ENCODE assay signal across 16 cellular contexts in the genomic region with DNA sequence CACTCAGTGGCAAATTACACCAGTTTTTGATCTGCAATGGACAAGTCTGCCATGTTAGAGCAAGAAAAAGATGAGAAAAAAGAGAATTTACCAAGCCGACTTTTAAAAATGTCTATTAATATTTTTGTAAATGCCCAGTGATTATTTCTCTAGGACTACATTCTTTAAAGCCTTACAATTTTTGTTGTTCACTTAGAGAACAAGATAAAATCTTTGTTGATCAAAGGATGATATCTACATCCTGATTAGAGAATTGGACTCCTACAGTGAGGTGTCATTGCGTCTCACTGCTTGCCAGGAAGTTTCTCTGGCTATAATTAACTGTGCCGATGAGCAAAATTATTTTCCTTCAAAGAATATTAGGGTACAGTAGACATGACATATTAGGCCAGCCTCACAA.
"Had no signal": no experiment of that assay in that cellular context is flagged by ENCODE, and none has a peak within 500 bp of the region (broad histone marks: within the 10 kb centered on the region; RNA-seq: fewer than 3 reads in every experiment).

No MANE protein-coding gene starts in this region.

- H3K27ac Mint-ChIP-seq: activated CD4-positive, alpha-beta memory T cell treated with anti-CD3 and anti-CD28 coated beads for 36 hours; activated CD4-positive, alpha-beta T cell treated with anti-CD3 and anti-CD28 coated beads for 36 hours; activated naive CD8-positive, alpha-beta T cell; brain; stimulated activated memory B cell treated with anti-CD40 and anti-IgM and Interleukin-4, amounts not matched to agents 10 μg/mL and 1 μg/mL and 100 μg/mL, for 72 hours had no signal

- H3K4me3 Mint-ChIP-seq: activated CD4-positive, alpha-beta memory T cell treated with anti-CD3 and anti-CD28 coated beads for 36 hours; activated CD4-positive, alpha-beta T cell treated with anti-CD3 and anti-CD28 coated beads for 36 hours; activated naive CD8-positive, alpha-beta T cell; activated T-cell treated with anti-CD3 and anti-CD28 coated beads, Interleukin-2, amount 50 U/mL, for 4 hours; naive thymus-derived CD8-positive, alpha-beta T cell; stimulated activated memory B cell treated with anti-CD40 and anti-IgM and Interleukin-4, amounts not matched to agents 10 μg/mL and 1 μg/mL and 100 μg/mL, for 72 hours; T-cell had no signal

- H3K9ac ChIP-seq: parathyroid adenoma had no signal

- H3K79me2 ChIP-seq: hepatocyte, parathyroid adenoma had no signal

- H3K4me1 ChIP-seq: parathyroid adenoma had no signal

- H3K9me3 ChIP-seq: left lung, sigmoid colon had no signal

- H3K9me3 Mint-ChIP-seq: activated CD4-positive, alpha-beta memory T cell treated with anti-CD3 and anti-CD28 coated beads for 36 hours; naive thymus-derived CD8-positive, alpha-beta T cell; stimulated activated memory B cell treated with anti-CD40 and anti-IgM and Interleukin-4, amounts not matched to agents 10 μg/mL and 1 μg/mL and 100 μg/mL, for 72 hours had no signal

- H3K27me3 Mint-ChIP-seq: activated CD4-positive, alpha-beta T cell treated with anti-CD3 and anti-CD28 coated beads for 36 hours; activated naive CD8-positive, alpha-beta T cell; naive thymus-derived CD8-positive, alpha-beta T cell; T-cell had no signal

- H3K4me3 ChIP-seq: hepatocyte, left lung, sigmoid colon had no signal

- ATAC-seq: activated CD4-positive, alpha-beta T cell treated with anti-CD3 and anti-CD28 coated beads for 36 hours; activated T-cell treated with anti-CD3 and anti-CD28 coated beads, Interleukin-2, amount 50 U/mL, for 4 hours; left lung; naive thymus-derived CD8-positive, alpha-beta T cell; stimulated activated memory B cell treated with anti-CD40 and anti-IgM and Interleukin-4, amounts not matched to agents 10 μg/mL and 1 μg/mL and 100 μg/mL, for 72 hours; T-cell had no signal

- H2AFZ ChIP-seq: hepatocyte, parathyroid adenoma had no signal

- H3K4me2 ChIP-seq: hepatocyte had no signal

- H3K36me3 Mint-ChIP-seq: activated CD4-positive, alpha-beta memory T cell treated with anti-CD3 and anti-CD28 coated beads for 36 hours; activated naive CD8-positive, alpha-beta T cell; brain; naive thymus-derived CD8-positive, alpha-beta T cell; stimulated activated memory B cell treated with anti-CD40 and anti-IgM and Interleukin-4, amounts not matched to agents 10 μg/mL and 1 μg/mL and 100 μg/mL, for 72 hours; T-cell had no signal

- H3K36me3 ChIP-seq: left lung, sigmoid colon had no signal

- H3K27me3 ChIP-seq: hepatocyte, sigmoid colon had no signal

- DNase-seq: activated CD4-positive, alpha-beta memory T cell treated with anti-CD3 and anti-CD28 coated beads for 36 hours; activated CD4-positive, alpha-beta T cell treated with anti-CD3 and anti-CD28 coated beads for 36 hours; activated effector memory CD4-positive, alpha-beta T cell treated with anti-CD3 and anti-CD28 coated beads, Interleukin-2, amount 50 U/mL, for 16 hours; activated T-cell treated with anti-CD3 and anti-CD28 coated beads, Interleukin-2, amount 50 U/mL, for 4 hours; cerebellar nuclear complex; kidney; left lung; naive thymus-derived CD8-positive, alpha-beta T cell; sigmoid colon; stimulated activated CD4-positive, alpha-beta T cell treated with anti-CD3 and anti-CD28 coated beads, Interleukin-2, amount 100 ng/mL, for 48 hours; T-cell had no signal

- H3K27ac ChIP-seq: hepatocyte, left lung, parathyroid adenoma, sigmoid colon had no signal
